ENCODE assay signal across 17 cellular contexts in genomic region chr11:6260207-6260726, GRCh38. TPM values are rescaled to one million over a fixed set of nuclear protein-coding genes. Genes with fewer than 3 reads are reported as not detected.
DNase-seq lines count a peak whose midpoint lies in the region; ATAC-seq and TF ChIP-seq lines count a peak whose summit lies in the region.
"Had no signal": no experiment of that assay in that cellular context is flagged by ENCODE, and none has a peak within 500 bp of the region (broad histone marks: within the 10 kb centered on the region; RNA-seq: fewer than 3 reads in every experiment).

No MANE protein-coding gene starts in this region.

- no peak for DNase-seq in cardiac muscle cell (ENCODE audit: low read depth in 1 of 2, low spot score in 1 of 2)
- no peak for DNase-seq in Right ventricle myocardium superior
- no peak for DNase-seq in body of pancreas
- DNase-seq in left kidney (ENCODE audit: low read depth, low spot score): peak; percentile 7
- no peak for DNase-seq in prostate gland (ENCODE audit: low spot score)
- no peak for DNase-seq in substantia nigra (lab: John Stamatoyannopoulos, UW)
- DNase-seq: heart right ventricle, KBM-7, NCI-H1048, OCI-M1 had no signal

- H3K27ac ChIP-seq in cardiac muscle cell (no peak overlapping the region), body of pancreas (peak overlapping the region in 2 of 4 donors; percentile 35 to 38), prostate gland (no peak overlapping the region), substantia nigra (ENCODE audit: low read depth, low read length, poor library complexity, severe bottlenecking) (no peak overlapping the region)
- H3K27ac ChIP-seq: heart right ventricle had no signal

- TF ChIP-seq CTCF in cardiac muscle cell (IDR thresholded peaks at IDR 0.05; ENCODE audit: low read depth, low read length): no peak
- TF ChIP-seq CTCF in body of pancreas (IDR thresholded peaks at IDR 0.05): no peak
- TF ChIP-seq CTCF in prostate gland (IDR thresholded peaks at IDR 0.05): no peak

- H3K9me3 ChIP-seq in cardiac muscle cell (ENCODE audit: low read depth) (no peaks in the 10 kb centered on the region), body of pancreas (no peaks in the 10 kb centered on the region), prostate gland (no peaks in the 10 kb centered on the region)
- H3K9me3 ChIP-seq: heart right ventricle had no signal

- H3K36me3 ChIP-seq in cardiac muscle cell (no peaks in the 10 kb centered on the region), body of pancreas (replicated peaks in 1 of 2; ENCODE audit: insufficient read depth in 1 of 2, low read depth in 2 of 2) (no peaks in the 10 kb centered on the region), prostate gland (no peaks in the 10 kb centered on the region)
- H3K36me3 ChIP-seq: heart right ventricle had no signal

- TF ChIP-seq POLR2A in body of pancreas (IDR thresholded peaks at IDR 0.05) (no peak), prostate gland (IDR thresholded peaks at IDR 0.05) (no peak)

- H3K4me3 ChIP-seq in cardiac muscle cell (peak overlapping the region; percentile 41), body of pancreas (peak overlapping the region; percentile 17 to 56), prostate gland (no peak overlapping the region)

- ATAC-seq in Right ventricle myocardium superior (ENCODE audit: poor library complexity): no peak
- no peak for ATAC-seq in body of pancreas
- no peak for ATAC-seq in GM18502 (IDR thresholded peaks at IDR 0.05; ENCODE audit: poor library complexity, unreplicated experiment)
- no peak for ATAC-seq in GM19463 (IDR thresholded peaks at IDR 0.05; ENCODE audit: unreplicated experiment)

- no peaks in the 10 kb centered on the region for H3K4me1 ChIP-seq in cardiac muscle cell (ENCODE audit: low read depth)
- H3K4me1 ChIP-seq in body of pancreas: peaks cover 27% of the 10 kb centered on the region
- H3K4me1 ChIP-seq in prostate gland (replicated peaks): peaks cover 5% of the 10 kb centered on the region

- intact Hi-C loops in Right ventricle myocardium superior (cut with DNase I) (no loop called here), body of pancreas (cut with DNase I) (no loop called here), prostate gland (cut with DNase I) (no loop called here)

- 21 to 25% methylated on average over 5 of the region's 5 CpGs for WGBS in body of pancreas, 2 donors
- 48% methylated on average over 5 of the region's 5 CpGs for WGBS in prostate gland

- H3K27me3 ChIP-seq in cardiac muscle cell: no peaks in the 10 kb centered on the region
- no peaks in the 10 kb centered on the region for H3K27me3 ChIP-seq in body of pancreas
- H3K27me3 ChIP-seq in prostate gland (replicated peaks; ENCODE audit: insufficient read depth): no peaks in the 10 kb centered on the region

RNA-seq across cellular contexts. Expression of gene CCKBR, which starts 0.6 kb away (rescaled TPM):
- 4.9 and 5.2 TPM in 2 replicates for total RNA-seq in cardiac muscle cell
- 4.4 and 5.4 TPM in 2 replicates for polyA plus RNA-seq in cardiac muscle cell
- not detected for total RNA-seq in Right ventricle myocardium superior
- total RNA-seq in body of pancreas: 1 to 10 TPM; 1.0 to 3.3 TPM
- not detected for total RNA-seq in prostate gland
- total RNA-seq: CD4-positive, CD25-positive, alpha-beta regulatory T cell; chondrocyte; heart right ventricle; kidney epithelial cell; natural killer cell treated with Interleukin-12 subunit alpha and Interleukin-12 subunit beta and Interleukin-15 and Interleukin-18, amount 100 ng/mL, for 72 hours; posterior vena cava had no signal
- polyA plus RNA-seq: CD4-positive, CD25-positive, alpha-beta regulatory T cell had no signal

RNA-seq across cellular contexts. Expression of gene CNGA4, which starts 21.4 kb away (rescaled TPM):
- total RNA-seq in cardiac muscle cell (0.32 and 0.83 TPM in 2 replicates), Right ventricle myocardium superior (not detected), body of pancreas (not detected), prostate gland (1 to 10 TPM in 1 of 2 donors, under 1 TPM in 1; 0.27 to 2.0 TPM)
- polyA plus RNA-seq in cardiac muscle cell: 0.39 TPM in 1 of 2 replicates, not detected in the other
- total RNA-seq: natural killer cell treated with Interleukin-12 subunit alpha and Interleukin-12 subunit beta and Interleukin-15 and Interleukin-18, amount 100 ng/mL, for 72 hours; posterior vena cava had no signal
- polyA plus RNA-seq: CD4-positive, CD25-positive, alpha-beta regulatory T cell had no signal

RNA-seq across cellular contexts. Expression of gene FHIP1B, which starts 25.8 kb away (rescaled TPM):
- total RNA-seq in cardiac muscle cell (27.5 and 46.8 TPM in 2 replicates), Right ventricle myocardium superior (12.9 TPM), body of pancreas (10 to 100 TPM; 31.9 to 54.7 TPM), prostate gland (100 to 1,000 TPM in 1 of 2 donors, 10 to 100 TPM in 1; 50.6 to 105 TPM)
- polyA plus RNA-seq in cardiac muscle cell: 32.2 and 35.9 TPM in 2 replicates

RNA-seq across cellular contexts. Expression of gene C11orf42, which starts 54.9 kb away (rescaled TPM):
- total RNA-seq in cardiac muscle cell (not detected in 2 replicates), Right ventricle myocardium superior (not detected), body of pancreas (not detected), prostate gland (1 to 10 TPM in 1 of 2 donors, not detected in 1; 2.4 TPM)
- polyA plus RNA-seq in cardiac muscle cell: 0.15 and 0.32 TPM in 2 replicates
- total RNA-seq: CD4-positive, CD25-positive, alpha-beta regulatory T cell; chondrocyte; heart right ventricle; kidney epithelial cell; natural killer cell treated with Interleukin-12 subunit alpha and Interleukin-12 subunit beta and Interleukin-15 and Interleukin-18, amount 100 ng/mL, for 72 hours; posterior vena cava had no signal
- polyA plus RNA-seq: CD4-positive, CD25-positive, alpha-beta regulatory T cell; heart right ventricle had no signal

Comparison
In these comparisons a context has a peak if more than half of its experiments do, and no peak if none do; other contexts are left out.
1. H3K4me3 ChIP-seq: peak in cardiac muscle cell (single experiment) and body of pancreas (2 of 2); none in prostate gland (0 of 2).